In the genomic region with DNA sequence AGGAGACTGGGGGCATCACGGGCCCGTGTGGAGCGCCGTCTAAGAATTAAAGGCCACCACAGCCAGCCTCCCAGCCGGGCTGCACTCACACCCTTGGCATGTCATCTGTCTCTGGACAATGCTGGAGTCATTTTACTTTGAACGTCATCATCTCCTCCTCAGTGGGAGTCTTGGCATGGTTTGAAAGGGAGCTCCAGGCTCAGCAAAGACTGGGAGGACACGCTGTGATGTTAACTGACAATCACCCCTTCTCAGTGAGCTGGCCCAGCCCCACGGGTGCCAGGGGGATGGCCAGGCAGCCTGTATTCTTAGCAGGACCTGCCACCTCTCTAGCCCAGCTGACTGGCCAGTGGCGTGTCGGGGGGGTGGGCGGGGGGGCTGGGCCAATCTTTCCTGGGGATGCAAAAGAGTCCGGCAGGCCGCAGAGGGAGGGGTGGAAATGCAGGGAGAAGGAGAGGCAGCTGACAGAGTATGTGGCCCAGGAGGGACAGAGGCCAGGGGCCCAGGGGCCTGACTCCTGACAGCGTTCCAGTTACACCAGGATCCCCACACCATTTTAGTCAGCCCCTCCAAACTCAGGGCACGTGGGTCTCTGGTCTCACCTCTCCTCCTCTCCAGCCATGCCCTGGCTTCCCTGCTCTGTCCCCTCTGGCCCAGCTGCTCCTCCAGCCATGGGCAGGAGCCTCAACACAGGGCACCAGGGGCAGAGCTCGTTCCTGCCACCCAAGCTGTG, we compare ENCODE assay signal across 10 cellular contexts.
DNase-seq lines count a peak whose midpoint lies in the region; ATAC-seq and TF ChIP-seq lines count a peak whose summit lies in the region.
"Had no signal": no experiment of that assay in that cellular context is flagged by ENCODE, and none has a peak within 500 bp of the region (broad histone marks: within the 10 kb centered on the region; RNA-seq: fewer than 3 reads in every experiment).

No MANE protein-coding gene starts in this region.

- no peak overlapping the region for H3K4me2 ChIP-seq in neural progenitor cell

- peaks cover 39% of the 10 kb centered on the region for H3K36me3 Mint-ChIP-seq in CD8-positive, alpha-beta T cell
- peaks cover 1% of the 10 kb centered on the region for H3K36me3 Mint-ChIP-seq in neural progenitor cell

- peaks cover 74% of the 10 kb centered on the region for H3K4me1 Mint-ChIP-seq in CD8-positive, alpha-beta T cell (ENCODE audit: low read depth)
- H3K4me1 Mint-ChIP-seq in neural progenitor cell: peaks cover 3% of the 10 kb centered on the region

- peak overlapping the region; percentile 23 for H3K27ac ChIP-seq in CD8-positive, alpha-beta T cell (ENCODE audit: low read depth, low read length)
- H3K27ac ChIP-seq in neural progenitor cell (no peak overlapping the region), RWPE1 (no peak overlapping the region)
- H3K27ac ChIP-seq: ovary had no signal

- H4K20me1 ChIP-seq in neural progenitor cell (ENCODE audit: low read depth): no peaks in the 10 kb centered on the region

- no peak for TF ChIP-seq CTCF in CD8-positive, alpha-beta T cell (IDR thresholded peaks at IDR 0.05)
- TF ChIP-seq CTCF in neural progenitor cell (IDR thresholded peaks at IDR 0.05): no peak
- no peak for TF ChIP-seq CTCF in RWPE1 (conservative IDR thresholded peaks at IDR 0.05; ENCODE audit: low read depth)

- H3K9ac ChIP-seq in neural progenitor cell: no peak overlapping the region

- peak overlapping the region; percentile 93 for H3K27ac Mint-ChIP-seq in CD8-positive, alpha-beta T cell
- peak overlapping the region; percentile 10 for H3K27ac Mint-ChIP-seq in neural progenitor cell

- no peak for ATAC-seq in CD8-positive, alpha-beta T cell
- no peak for ATAC-seq in GM18519 (IDR thresholded peaks at IDR 0.05; ENCODE audit: low FRiP score, unreplicated experiment)
- ATAC-seq in HG03139 (IDR thresholded peaks at IDR 0.05; ENCODE audit: unreplicated experiment): no peak

- no peaks in the 10 kb centered on the region for H3F3A ChIP-seq in neural progenitor cell (ENCODE audit: low read depth)

- H3K36me3 ChIP-seq in CD8-positive, alpha-beta T cell (ENCODE audit: insufficient read depth, low read length): no peaks in the 10 kb centered on the region
- H3K36me3 ChIP-seq in MG63 (peaks cover 6% of the 10 kb centered on the region; the same call in 1 of the 2 replicates), neural progenitor cell (no peaks in the 10 kb centered on the region)
- H3K36me3 ChIP-seq: ovary had no signal

- peak overlapping the region; percentile 28 for H3K4me3 ChIP-seq in CD8-positive, alpha-beta T cell (ENCODE audit: low read depth, low read length)
- no peak overlapping the region for H3K4me3 ChIP-seq in MG63
- no peak overlapping the region for H3K4me3 ChIP-seq in neural progenitor cell
- H3K4me3 ChIP-seq: ovary had no signal

- peak overlapping the region; percentile 74 for H3K4me3 Mint-ChIP-seq in CD8-positive, alpha-beta T cell
- H3K4me3 Mint-ChIP-seq in neural progenitor cell: no peak overlapping the region

- peaks cover 60% of the 10 kb centered on the region for H3K4me1 ChIP-seq in CD8-positive, alpha-beta T cell (ENCODE audit: insufficient read depth, low read length)
- no peaks in the 10 kb centered on the region for H3K4me1 ChIP-seq in neural progenitor cell

- H2AFZ ChIP-seq in neural progenitor cell (replicated peaks): no peak overlapping the region

- H3K27me3 Mint-ChIP-seq in CD8-positive, alpha-beta T cell (ENCODE audit: low read depth): no peaks in the 10 kb centered on the region
- H3K27me3 Mint-ChIP-seq in neural progenitor cell (ENCODE audit: insufficient read depth, low read depth): no peaks in the 10 kb centered on the region

- no peaks in the 10 kb centered on the region for H3K9me3 Mint-ChIP-seq in CD8-positive, alpha-beta T cell
- H3K9me3 Mint-ChIP-seq in neural progenitor cell: no peaks in the 10 kb centered on the region

- DNase-seq in CD8-positive, alpha-beta T cell: peak in 1 of 7 experiments; percentile 44
- peak; percentile 63 for DNase-seq in MG63
- DNase-seq in cerebellar cortex (ENCODE audit: low spot score): peak; percentile 42
- DNase-seq in neural progenitor cell (ENCODE audit: low spot score): no peak
- no peak for DNase-seq in NCI-H82 treated with DMSO at 0.1 percent for 48 hours (lab: John Stamatoyannopoulos, UW; ENCODE audit: unreplicated experiment)
- no peak for DNase-seq in RWPE1 (ENCODE audit: low spot score)
- DNase-seq: NCI-H2171, ovary had no signal

- no peaks in the 10 kb centered on the region for H3K79me2 ChIP-seq in neural progenitor cell (ENCODE audit: low read depth)

- intact Hi-C loops in CD8-positive, alpha-beta T cell (cut with DNase I, micrococcal nuclease): loop anchor here in 1 of 2 experiments (5.0 kb wide), 1 partner anchor 56 kb away; no protein-coding TSS in a partner anchor

- CTCF ChIA-PET in CD8-positive, alpha-beta T cell (lab: Charles Lee): interaction anchor here (1.1 kb wide), 1 partner anchor 121 kb away, joined by 3 read pairs; no protein-coding TSS in a partner anchor
- CTCF ChIA-PET in RWPE1 (lab: Yijun Ruan, JAX): no interaction called here

- no peaks in the 10 kb centered on the region for H3K9me3 ChIP-seq in CD8-positive, alpha-beta T cell (ENCODE audit: low read length)
- no peaks in the 10 kb centered on the region for H3K9me3 ChIP-seq in MG63
- H3K9me3 ChIP-seq in neural progenitor cell (ENCODE audit: low read depth): no peaks in the 10 kb centered on the region
- H3K9me3 ChIP-seq: ovary had no signal

- POLR2A ChIA-PET in CD8-positive, alpha-beta T cell (lab: Charles Lee): no interaction called here
- POLR2A ChIA-PET in RWPE1 (lab: Yijun Ruan, JAX; ENCODE audit: low non-redundant PET): no interaction called here

- no peaks in the 10 kb centered on the region for H3K27me3 ChIP-seq in CD8-positive, alpha-beta T cell (ENCODE audit: insufficient read depth, low read length)
- H3K27me3 ChIP-seq in MG63 (no peaks in the 10 kb centered on the region), neural progenitor cell (no peaks in the 10 kb centered on the region)
- H3K27me3 ChIP-seq: ovary had no signal

Comparison
In these comparisons a context has a peak if more than half of its experiments do, and no peak if none do; other contexts are left out.
1. DNase-seq: peak in MG63 (single experiment) and cerebellar cortex (single experiment); none in neural progenitor cell (single experiment), NCI-H82 treated with DMSO at 0.1 percent for 48 hours (single experiment) and RWPE1 (single experiment).